1 cellular context compared by ENCODE assay signal in genomic region chr3:49556500-49557275, GRCh38.
TF ChIP-seq lines count a peak whose summit lies in the region.

No MANE protein-coding gene starts in this region.

TF ChIP-seq in K562, 482 proteins besides CTCF, POLR2A, EP300 and RAD21 (continued from another document):
- TF ChIP-seq TCF3 (CRISPR knock-in tag; IDR thresholded peaks at IDR 0.05), result peak; percentile 21; the same call in 1 of the 2 replicates
- TF ChIP-seq ZNF668 (CRISPR knock-in tag; IDR thresholded peaks at IDR 0.05), result no peak
- TF ChIP-seq CCNT2 (IDR thresholded peaks at IDR 0.05; ENCODE audit: borderline replicate concordance, extremely low read depth, insufficient read length, low read depth, low read length), result no peak
- no peak for TF ChIP-seq MTA3 (IDR thresholded peaks at IDR 0.05; ENCODE audit: borderline replicate concordance)
- TF ChIP-seq TFAP4 (CRISPR knock-in tag; IDR thresholded peaks at IDR 0.05; ENCODE audit: borderline replicate concordance), result peak; percentile 67
- no peak for TF ChIP-seq SAFB (IDR thresholded peaks at IDR 0.05; ENCODE audit: borderline replicate concordance, low read depth, low read length)
- TF ChIP-seq TAF9B (IDR thresholded peaks at IDR 0.05; ENCODE audit: partially characterized antibody), result peak; percentile 35
- TF ChIP-seq ATF3 (IDR thresholded peaks at IDR 0.05), result no peak
- no peak for TF ChIP-seq ATF3 (CRISPR knock-in tag; conservative IDR thresholded peaks at IDR 0.05)
- no peak for TF ChIP-seq POLR2AphosphoS5 (IDR thresholded peaks at IDR 0.05; ENCODE audit: control insufficient read depth, insufficient read depth, low read depth, low read length)
- TF ChIP-seq ZNF695 (CRISPR knock-in tag; IDR thresholded peaks at IDR 0.05), result no peak
- TF ChIP-seq TAL1 (IDR thresholded peaks at IDR 0.05), result peak; percentile 20; the same call in 1 of the 2 replicates
- TF ChIP-seq ILK (tag; IDR thresholded peaks at IDR 0.05; ENCODE audit: borderline replicate concordance, low read depth), result no peak
- no peak for TF ChIP-seq ZNF146 (CRISPR knock-in tag; IDR thresholded peaks at IDR 0.05; ENCODE audit: unreplicated experiment)
- TF ChIP-seq CTBP1 (IDR thresholded peaks at IDR 0.05; ENCODE audit: borderline replicate concordance), result peak; percentile 41; the same call in 1 of the 2 replicates
- no peak for TF ChIP-seq SIX5 (IDR thresholded peaks at IDR 0.05; ENCODE audit: borderline replicate concordance in 1 of 2, insufficient read depth in 1 of 2, low read depth in 1 of 2, low read length in 2 of 2)
- TF ChIP-seq NR0B1 (IDR thresholded peaks at IDR 0.05; ENCODE audit: partially characterized antibody), result no peak
- peak; percentile 34; the same call in 1 of the 2 replicates for TF ChIP-seq TEAD4 (IDR thresholded peaks at IDR 0.05; ENCODE audit: low read length)
- TF ChIP-seq TEAD4 (CRISPR knock-in tag; IDR thresholded peaks at IDR 0.05; ENCODE audit: borderline replicate concordance), result no peak
- TF ChIP-seq KHSRP (IDR thresholded peaks at IDR 0.05), result no peak
